36 cellular contexts compared by ENCODE assay signal in genomic region chr12:102871014-102871413, GRCh38. TPM values are rescaled to one million over a fixed set of nuclear protein-coding genes. Genes with fewer than 3 reads are reported as not detected.
"Had no signal": no experiment of that assay in that cellular context is flagged by ENCODE, and none has a peak within 500 bp of the region (broad histone marks: within the 10 kb centered on the region; RNA-seq: fewer than 3 reads in every experiment).

No MANE protein-coding gene starts in this region.

- H3K4me1 ChIP-seq: Peyer's patch, SJSA1 had no signal

- H3K27me3 ChIP-seq: brain microvascular endothelial cell, Peyer's patch, SJSA1 had no signal

- H3K9me3 ChIP-seq: Peyer's patch, SJSA1, SK-N-SH had no signal

- H3K36me3 Mint-ChIP-seq: activated naive CD8-positive, alpha-beta T cell treated with anti-CD3 and anti-CD28 coated beads for 36 hours had no signal

- H3K36me3 ChIP-seq: brain microvascular endothelial cell, Peyer's patch, SJSA1 had no signal

- H3K9me3 Mint-ChIP-seq: activated CD4-positive, alpha-beta T cell treated with anti-CD3 and anti-CD28 coated beads, Interleukin-2, amount 10 ng/mL, durations not matched to agents 24 days and 14 days; activated CD8-positive, alpha-beta T cell treated with anti-CD3 and anti-CD28 coated beads for 36 hours; activated naive CD8-positive, alpha-beta T cell treated with anti-CD3 and anti-CD28 coated beads for 36 hours; activated T-cell treated with anti-CD3 and anti-CD28 coated beads, Interleukin-2, amount 50 U/mL, for 72 hours; central memory CD8-positive, alpha-beta T cell; T-helper 1 cell treated with Interleukin-12 subunit alpha and Interleukin-12 subunit beta and Interleukin-4 antibody, amounts not matched to agents 30 μg/mL and 1 μg/mL, for 36 hours; T-helper 2 cell treated with Interferon-gamma antibody and Interleukin-4, amounts not matched to agents 5 μg/mL and 100 μg/mL, for 36 hours had no signal

- ATAC-seq: activated CD8-positive, alpha-beta T cell treated with anti-CD3 and anti-CD28 coated beads for 36 hours; activated T-cell treated with anti-CD3 and anti-CD28 coated beads, Interleukin-2, amount 50 U/mL, for 72 hours; activated T-helper 17 cell treated with anti-CD3 and anti-CD28 coated beads, Interleukin-2, amount 50 U/mL, for 72 hours; K562; PC-3 had no signal

- H3K4me3 ChIP-seq: K562, Peyer's patch, SJSA1 had no signal

- DNase-seq: activated CD4-positive, alpha-beta T cell treated with anti-CD3 and anti-CD28 coated beads, Interleukin-2, amount 10 ng/mL, durations not matched to agents 24 days and 14 days; activated CD4-positive, alpha-beta T cell treated with anti-CD3 and anti-CD28 coated beads, Interleukin-2, amount 50 U/mL, for 4 hours; activated CD8-positive, alpha-beta T cell treated with anti-CD3 and anti-CD28 coated beads for 36 hours; activated effector memory CD4-positive, alpha-beta T cell treated with anti-CD3 and anti-CD28 coated beads, Interleukin-2, amount 50 U/mL, for 16 hours; activated naive CD4-positive, alpha-beta T cell; activated naive CD4-positive, alpha-beta T cell treated with anti-CD3 and anti-CD28 coated beads, Interleukin-2, amount 50 U/mL, for 16 hours; activated naive CD8-positive, alpha-beta T cell treated with anti-CD3 and anti-CD28 coated beads for 36 hours; activated T-cell treated with anti-CD3 and anti-CD28 coated beads, Interleukin-2, amount 50 U/mL, for 1 hour; activated T-cell treated with anti-CD3 and anti-CD28 coated beads, Interleukin-2, amount 50 U/mL, for 72 hours; amniotic stem cell; aorta; brain microvascular endothelial cell; NCI-H1092 treated with DMSO at 0.1 percent for 48 hours; NCI-H1436; NCI-H1694; NCI-H2029; NCI-H2171 treated with DMSO at 0.1 percent for 48 hours; NCI-H345; NCI-H526 treated with DMSO at 0.1 percent for 48 hours; NCI-H82; NK-92 treated with Interleukin-12 subunit alpha and Interleukin-12 subunit beta, amount 100 ng/mL, for 24 hours; PC-3; Peyer's patch; RPMI8226; SHP77 treated with DMSO at 0.1 percent for 48 hours; SK-N-SH had no signal

- H3K9ac ChIP-seq: SK-N-SH had no signal

- H3K27ac ChIP-seq: brain microvascular endothelial cell, Peyer's patch, SJSA1 had no signal

- H3K27ac Mint-ChIP-seq: activated CD4-positive, alpha-beta T cell treated with anti-CD3 and anti-CD28 coated beads, Interleukin-2, amount 10 ng/mL, durations not matched to agents 24 days and 14 days; activated CD8-positive, alpha-beta T cell treated with anti-CD3 and anti-CD28 coated beads for 36 hours; activated naive CD8-positive, alpha-beta T cell treated with anti-CD3 and anti-CD28 coated beads for 36 hours; activated T-cell treated with anti-CD3 and anti-CD28 coated beads, Interleukin-2, amount 50 U/mL, for 72 hours; activated T-helper 17 cell treated with anti-CD3 and anti-CD28 coated beads, Interleukin-2, amount 50 U/mL, for 72 hours; T-helper 1 cell treated with Interleukin-12 subunit alpha and Interleukin-12 subunit beta and Interleukin-4 antibody, amounts not matched to agents 30 μg/mL and 1 μg/mL, for 36 hours; T-helper 2 cell treated with Interferon-gamma antibody and Interleukin-4, amounts not matched to agents 5 μg/mL and 100 μg/mL, for 36 hours had no signal

- FAIRE-seq: K562, TTC549 had no signal

- H3K4me1 Mint-ChIP-seq: activated CD4-positive, alpha-beta T cell treated with anti-CD3 and anti-CD28 coated beads, Interleukin-2, amount 10 ng/mL, durations not matched to agents 24 days and 14 days; activated naive CD8-positive, alpha-beta T cell treated with anti-CD3 and anti-CD28 coated beads for 36 hours; activated T-helper 17 cell treated with anti-CD3 and anti-CD28 coated beads, Interleukin-2, amount 50 U/mL, for 72 hours; central memory CD8-positive, alpha-beta T cell had no signal

- H3K27me3 Mint-ChIP-seq: central memory CD8-positive, alpha-beta T cell had no signal

- H3K4me3 Mint-ChIP-seq: activated CD4-positive, alpha-beta T cell treated with anti-CD3 and anti-CD28 coated beads, Interleukin-2, amount 10 ng/mL, durations not matched to agents 24 days and 14 days; activated CD8-positive, alpha-beta T cell treated with anti-CD3 and anti-CD28 coated beads for 36 hours; activated naive CD8-positive, alpha-beta T cell treated with anti-CD3 and anti-CD28 coated beads for 36 hours; activated T-cell treated with anti-CD3 and anti-CD28 coated beads, Interleukin-2, amount 50 U/mL, for 72 hours; activated T-helper 17 cell treated with anti-CD3 and anti-CD28 coated beads, Interleukin-2, amount 50 U/mL, for 72 hours; central memory CD8-positive, alpha-beta T cell; T-helper 1 cell treated with Interleukin-12 subunit alpha and Interleukin-12 subunit beta and Interleukin-4 antibody, amounts not matched to agents 30 μg/mL and 1 μg/mL, for 36 hours; T-helper 2 cell treated with Interferon-gamma antibody and Interleukin-4, amounts not matched to agents 5 μg/mL and 100 μg/mL, for 36 hours had no signal

- H3K4me2 ChIP-seq: SK-N-SH had no signal

RNA-seq across cellular contexts. Expression of gene PAH, which starts 46.0 kb away (rescaled TPM):
- total RNA-seq: activated CD4-positive, alpha-beta T cell treated with anti-CD3 and anti-CD28 coated beads, Interleukin-2, amount 10 ng/mL, durations not matched to agents 24 days and 14 days; activated CD8-positive, alpha-beta memory T cell treated with anti-CD3 and anti-CD28 coated beads for 36 hours; activated CD8-positive, alpha-beta T cell treated with anti-CD3 and anti-CD28 coated beads for 36 hours; activated naive CD8-positive, alpha-beta T cell treated with anti-CD3 and anti-CD28 coated beads for 36 hours; aorta; M059J; NCI-H460; PC-3; Peyer's patch; SJSA1 had no signal
- polyA plus RNA-seq: aorta, SK-N-SH had no signal
